Comparison of ENCODE assay signal across 12 cellular contexts in genomic region chr1:207748737-207749528, GRCh38. TPM values are rescaled to one million over a fixed set of nuclear protein-coding genes. Genes with fewer than 3 reads are reported as not detected.
A peak's percentile ranks its signal among the peaks of the same experiment; 100 is the strongest.
DNase-seq lines count a peak whose midpoint lies in the region; ATAC-seq, FAIRE-seq and TF ChIP-seq lines count a peak whose summit lies in the region.
"Had no signal": no experiment of that assay in that cellular context is flagged by ENCODE, and none has a peak within 500 bp of the region (broad histone marks: within the 10 kb centered on the region; RNA-seq: fewer than 3 reads in every experiment).

No MANE protein-coding gene starts in this region.

- H3K27ac Mint-ChIP-seq in T-helper 1 cell treated with Interleukin-12 subunit alpha and Interleukin-12 subunit beta and Interleukin-4 antibody, amounts not matched to agents 30 μg/mL and 1 μg/mL, for 36 hours = peak overlapping the region; percentile 3
- H3K27ac Mint-ChIP-seq in naive thymus-derived CD4-positive, alpha-beta T cell = peak overlapping the region in 8 of 9 donors; percentile 47 to 96 (median 75)
- H3K27ac Mint-ChIP-seq: endodermal cell had no signal

- no peak for FAIRE-seq in GM19239 (lab: Jason Lieb, UNC)

- peaks cover 20 to 47% of the 10 kb centered on the region in 2 donors for H3K4me1 ChIP-seq in naive thymus-derived CD4-positive, alpha-beta T cell (ENCODE audit: control insufficient read depth in 2 of 2, insufficient read depth in 2 of 2, low read length in 2 of 2)

- H3K36me3 Mint-ChIP-seq in T-helper 1 cell treated with Interleukin-12 subunit alpha and Interleukin-12 subunit beta and Interleukin-4 antibody, amounts not matched to agents 30 μg/mL and 1 μg/mL, for 36 hours (ENCODE audit: low read depth) = peaks cover 1% of the 10 kb centered on the region
- H3K36me3 Mint-ChIP-seq in naive thymus-derived CD4-positive, alpha-beta T cell = peaks cover 0 to 5% (median 0%) of the 10 kb centered on the region in 5 donors

- no peak for TF ChIP-seq CTCF in RWPE1 (conservative IDR thresholded peaks at IDR 0.05; ENCODE audit: low read depth)

- H3K27ac ChIP-seq in RWPE1 = no peak overlapping the region
- peak overlapping the region; percentile 25 for H3K27ac ChIP-seq in naive thymus-derived CD4-positive, alpha-beta T cell (ENCODE audit: low read depth, low read length)

- POLR2A ChIA-PET in RWPE1 (lab: Yijun Ruan, JAX; ENCODE audit: low non-redundant PET) = no interaction called here
- POLR2A ChIA-PET in naive thymus-derived CD4-positive, alpha-beta T cell (lab: Charles Lee) = no interaction called here

- no peaks in the 10 kb centered on the region for H3K9me3 Mint-ChIP-seq in T-helper 1 cell treated with Interleukin-12 subunit alpha and Interleukin-12 subunit beta and Interleukin-4 antibody, amounts not matched to agents 30 μg/mL and 1 μg/mL, for 36 hours
- H3K9me3 Mint-ChIP-seq in naive thymus-derived CD4-positive, alpha-beta T cell = peaks cover 0 to 1% (median 0%) of the 10 kb centered on the region in 11 donors
- H3K9me3 Mint-ChIP-seq: endodermal cell had no signal

- intact Hi-C loops in naive thymus-derived CD4-positive, alpha-beta T cell (cut with micrococcal nuclease) = no loop called here

- no peak for ATAC-seq in naive thymus-derived CD4-positive, alpha-beta T cell
- no peak for ATAC-seq in GM21786 (IDR thresholded peaks at IDR 0.05; ENCODE audit: unreplicated experiment)

- DNase-seq in T-helper 1 cell = no peak
- DNase-seq in NCI-H1092 (lab: John Stamatoyannopoulos, UW) = peak; percentile 15
- peak; percentile 10 for DNase-seq in RWPE1 (ENCODE audit: low spot score)
- peak in 7 of 9 donors; percentile 40 to 63 (median 54) for DNase-seq in naive thymus-derived CD4-positive, alpha-beta T cell
- DNase-seq in middle frontal gyrus (ENCODE audit: extremely low spot score, low spot score) = no peak
- no peak for DNase-seq in GM19239 (ENCODE audit: insufficient read length, low spot score)
- DNase-seq: NCI-H1436; stimulated activated CD4-positive, alpha-beta T cell treated with anti-CD3 and anti-CD28 coated beads, Interleukin-2, amount 100 ng/mL, for 48 hours; transverse colon had no signal

- no peaks in the 10 kb centered on the region for H3K27me3 Mint-ChIP-seq in T-helper 1 cell treated with Interleukin-12 subunit alpha and Interleukin-12 subunit beta and Interleukin-4 antibody, amounts not matched to agents 30 μg/mL and 1 μg/mL, for 36 hours (ENCODE audit: low read depth)
- H3K27me3 Mint-ChIP-seq in naive thymus-derived CD4-positive, alpha-beta T cell = peaks cover 0 to 2% (median 0%) of the 10 kb centered on the region in 5 donors

- H3K4me3 ChIP-seq in naive thymus-derived CD4-positive, alpha-beta T cell (ENCODE audit: low read length) = no peak overlapping the region
- H3K4me3 ChIP-seq: transverse colon had no signal

- CTCF ChIA-PET in RWPE1 (lab: Yijun Ruan, JAX) = no interaction called here
- CTCF ChIA-PET in naive thymus-derived CD4-positive, alpha-beta T cell (lab: Charles Lee) = no interaction called here

- H3K4me3 Mint-ChIP-seq in T-helper 1 cell treated with Interleukin-12 subunit alpha and Interleukin-12 subunit beta and Interleukin-4 antibody, amounts not matched to agents 30 μg/mL and 1 μg/mL, for 36 hours = peak overlapping the region; percentile 6
- H3K4me3 Mint-ChIP-seq in naive thymus-derived CD4-positive, alpha-beta T cell = peak overlapping the region; percentile 25 to 76 (median 60)
- H3K4me3 Mint-ChIP-seq: endodermal cell had no signal

- peaks cover 0 to 8% (median 0%) of the 10 kb centered on the region in 3 experiments for H3K36me3 ChIP-seq in naive thymus-derived CD4-positive, alpha-beta T cell (ENCODE audit: control insufficient read depth in 2 of 3, insufficient read depth in 3 of 3, low read length in 3 of 3)
- H3K36me3 ChIP-seq: transverse colon had no signal

- H3K4me1 Mint-ChIP-seq in T-helper 1 cell treated with Interleukin-12 subunit alpha and Interleukin-12 subunit beta and Interleukin-4 antibody, amounts not matched to agents 30 μg/mL and 1 μg/mL, for 36 hours (ENCODE audit: low read depth) = peaks cover 26% of the 10 kb centered on the region
- H3K4me1 Mint-ChIP-seq in naive thymus-derived CD4-positive, alpha-beta T cell = peaks cover 31 to 63% (median 56%) of the 10 kb centered on the region in 7 donors

- no peaks in the 10 kb centered on the region for H3K9me3 ChIP-seq in naive thymus-derived CD4-positive, alpha-beta T cell (ENCODE audit: control insufficient read depth in 2 of 3, low read length in 3 of 3)
- H3K9me3 ChIP-seq: transverse colon had no signal

- no peaks in the 10 kb centered on the region for H3K27me3 ChIP-seq in naive thymus-derived CD4-positive, alpha-beta T cell (ENCODE audit: control insufficient read depth in 2 of 2, insufficient read depth in 2 of 2, low read length in 2 of 2)
- H3K27me3 ChIP-seq: transverse colon had no signal

RNA-seq across cellular contexts. Expression of gene CD46, which starts 2.9 kb away (rescaled TPM):
- 100 to 1,000 TPM; 121 to 216 (median 127) TPM for total RNA-seq in naive thymus-derived CD4-positive, alpha-beta T cell
- 100 to 1,000 TPM; 109 to 165 TPM for polyA plus RNA-seq in naive thymus-derived CD4-positive, alpha-beta T cell

Comparison
In these comparisons a context has a peak if more than half of its experiments do, and no peak if none do; other contexts are left out.
1. DNase-seq: peak in NCI-H1092 (single experiment), RWPE1 (single experiment) and naive thymus-derived CD4-positive, alpha-beta T cell (7 of 9); none in T-helper 1 cell (0 of 5), middle frontal gyrus (single experiment) and GM19239 (single experiment).